Comparison of ENCODE assay signal across 1 cellular context in genomic region chr11:2100361-2101170, GRCh38.
TF ChIP-seq lines count a peak whose summit lies in the region.

No MANE protein-coding gene starts in this region.

TF ChIP-seq in GM23338, 12 proteins besides CTCF, POLR2A, EP300 and RAD21 (continued from another document):
- TF ChIP-seq REST (IDR thresholded peaks at IDR 0.05; ENCODE audit: unreplicated experiment), result no peak
- no peak for TF ChIP-seq POLR2AphosphoS5 (IDR thresholded peaks at IDR 0.05; ENCODE audit: low read depth)
- no peak for TF ChIP-seq ZNF331 (CRISPR knock-in tag; IDR thresholded peaks at IDR 0.05; ENCODE audit: low read depth)
- no peak for TF ChIP-seq EZH2phosphoT487 (IDR thresholded peaks at IDR 0.05; ENCODE audit: unreplicated experiment)
- TF ChIP-seq CREB1 (CRISPR knock-in tag; IDR thresholded peaks at IDR 0.05; ENCODE audit: low read depth), result no peak
- TF ChIP-seq ETS1 (IDR thresholded peaks at IDR 0.05), result no peak
- TF ChIP-seq JUNB (IDR thresholded peaks at IDR 0.05; ENCODE audit: unreplicated experiment), result no peak
- TF ChIP-seq NANOG (IDR thresholded peaks at IDR 0.05; ENCODE audit: borderline replicate concordance), result no peak
- TF ChIP-seq EZH2 (IDR thresholded peaks at IDR 0.05; ENCODE audit: low read depth, unreplicated experiment), result no peak
- no peak for TF ChIP-seq ZNF114 (CRISPR knock-in tag; IDR thresholded peaks at IDR 0.05)
TF ChIP-seq in GM23338: peak in this region for 0.
